Comparison of ENCODE assay signal across 20 cellular contexts in genomic region chr12:115840159-115840558, GRCh38.
DNase-seq lines count a peak whose midpoint lies in the region; TF ChIP-seq lines count a peak whose summit lies in the region.
"Had no signal": no experiment of that assay in that cellular context is flagged by ENCODE, and none has a peak within 500 bp of the region (broad histone marks: within the 10 kb centered on the region; RNA-seq: fewer than 3 reads in every experiment).

No MANE protein-coding gene starts in this region.

- no peak overlapping the region for H3K27ac Mint-ChIP-seq in Calu3 (ENCODE audit: unreplicated experiment)
- H3K27ac Mint-ChIP-seq: activated naive CD4-positive, alpha-beta T cell treated with anti-CD3 and anti-CD28 coated beads, Interleukin-2, amount 50 U/mL, for 72 hours; activated T-cell treated with anti-CD3 and anti-CD28 coated beads, Interleukin-2, amount 50 U/mL, for 72 hours; immature natural killer cell had no signal

- peaks cover 2% of the 10 kb centered on the region for H3K9me3 Mint-ChIP-seq in Calu3 (ENCODE audit: low read depth, unreplicated experiment)
- H3K9me3 Mint-ChIP-seq: activated T-cell treated with anti-CD3 and anti-CD28 coated beads, Interleukin-2, amount 50 U/mL, for 72 hours; H9 had no signal

- H3K4me1 Mint-ChIP-seq in Calu3 (ENCODE audit: low read depth, unreplicated experiment) = no peaks in the 10 kb centered on the region
- H3K4me1 Mint-ChIP-seq: H9, immature natural killer cell had no signal

- no TSS peak for BruUV-seq in Calu3 (replicated peaks; lab: Mats Ljungman, UMichigan)

- intact Hi-C loops in Calu3 (cut with micrococcal nuclease; ENCODE audit: unreplicated experiment) = no loop called here

- H3K27me3 Mint-ChIP-seq in Calu3 (ENCODE audit: unreplicated experiment) = peaks cover 22% of the 10 kb centered on the region

- TF ChIP-seq CTCF in Calu3 (IDR thresholded peaks at IDR 0.05; ENCODE audit: unreplicated experiment) = no peak

- DNase-seq in AG20443 (ENCODE audit: low spot score) (peak; percentile 24), HCEC 1CT (peak; percentile 2), RPMI7951 (ENCODE audit: low read depth) (peak; percentile 11), islet precursor cell (peak; percentile 67), Ammon's horn (ENCODE audit: low spot score) (no peak), NCI-H1092 treated with DMSO at 0.1 percent for 48 hours (lab: John Stamatoyannopoulos, UW) (no peak), NCI-H1048 (lab: John Stamatoyannopoulos, UW) (no peak), Calu3 (no peak)
- DNase-seq: activated CD4-positive, CD25-positive, alpha-beta regulatory T cell treated with anti-CD3 and anti-CD28 coated beads, Interleukin-2, amount 50 U/mL, for 72 hours; activated T-cell treated with anti-CD3 and anti-CD28 coated beads, Interleukin-2, amount 50 U/mL, for 72 hours; COR-L47; effector memory CD4-positive, alpha-beta T cell; GDM1; H9; head of caudate nucleus; immature natural killer cell; lower lobe of right lung; NCI-H2081 treated with DMSO at 0.1 percent for 48 hours; testis had no signal

- CTCF ChIA-PET in Calu3 (lab: Charles Lee) = no interaction called here

- H3K4me3 Mint-ChIP-seq in Calu3 (ENCODE audit: low read depth, unreplicated experiment) = no peak overlapping the region
- H3K4me3 Mint-ChIP-seq: activated T-cell treated with anti-CD3 and anti-CD28 coated beads, Interleukin-2, amount 50 U/mL, for 72 hours; H9; immature natural killer cell had no signal

- no peaks in the 10 kb centered on the region for H3K36me3 Mint-ChIP-seq in Calu3 (ENCODE audit: insufficient read depth, unreplicated experiment)
- H3K36me3 Mint-ChIP-seq: activated naive CD4-positive, alpha-beta T cell treated with anti-CD3 and anti-CD28 coated beads, Interleukin-2, amount 50 U/mL, for 72 hours had no signal

Comparison
In these comparisons a context has a peak if more than half of its experiments do, and no peak if none do; other contexts are left out.
1. DNase-seq: peak in AG20443 (single experiment), HCEC 1CT (single experiment), RPMI7951 (single experiment) and islet precursor cell (single experiment); none in Ammon's horn (single experiment), NCI-H1092 treated with DMSO at 0.1 percent for 48 hours (single experiment), NCI-H1048 (single experiment) and Calu3 (single experiment).